Comparison of ENCODE assay signal across 18 cellular contexts in genomic region chr2:165901595-165901994, GRCh38. TPM values are rescaled to one million over a fixed set of nuclear protein-coding genes. Genes with fewer than 3 reads are reported as not detected.
DNase-seq lines count a peak whose midpoint lies in the region; ATAC-seq and TF ChIP-seq lines count a peak whose summit lies in the region.
"Had no signal": no experiment of that assay in that cellular context is flagged by ENCODE, and none has a peak within 500 bp of the region (broad histone marks: within the 10 kb centered on the region; RNA-seq: fewer than 3 reads in every experiment).

No MANE protein-coding gene starts in this region.

- ATAC-seq in HG02981 (IDR thresholded peaks at IDR 0.05; ENCODE audit: unreplicated experiment), result no peak
- ATAC-seq: GM23338, Panc1 had no signal

- H3K27me3 Mint-ChIP-seq in brain, result no peaks in the 10 kb centered on the region

- H3K4me1 ChIP-seq in neutrophil (ENCODE audit: control insufficient read depth in 1 of 2, insufficient read depth in 1 of 2, low read depth in 1 of 2, low read length in 1 of 2), result peaks cover 13 to 32% of the 10 kb centered on the region in 2 experiments

- H3K4me1 Mint-ChIP-seq in brain, result peaks cover 7% of the 10 kb centered on the region
- H3K4me1 Mint-ChIP-seq: GM23338 had no signal

- H3K27me3 ChIP-seq in neutrophil, result no peaks in the 10 kb centered on the region

- no peaks in the 10 kb centered on the region for H3K9me3 ChIP-seq in neutrophil

- H3K4me3 Mint-ChIP-seq in brain, result no peak overlapping the region
- H3K4me3 Mint-ChIP-seq: GM23338 had no signal

- peak overlapping the region; percentile 11 for H3K27ac ChIP-seq in neutrophil
- H3K27ac ChIP-seq: KMS-11 had no signal

- H3K36me3 Mint-ChIP-seq in brain, result peaks cover 72% of the 10 kb centered on the region

- TF ChIP-seq CTCF in AG09309 (IDR thresholded peaks at IDR 0.05; ENCODE audit: control insufficient read depth, insufficient read depth, low read depth, low read length, missing control alignments), result no peak
- TF ChIP-seq CTCF in LNCaP clone FGC (IDR thresholded peaks at IDR 0.05; ENCODE audit: control insufficient read depth, extremely low read depth, insufficient read depth), result no peak
- no peak for TF ChIP-seq CTCF in brain (conservative IDR thresholded peaks at IDR 0.05)
- no peak for TF ChIP-seq CTCF in neutrophil (IDR thresholded peaks at IDR 0.05)

- H3K36me3 ChIP-seq in neutrophil, result no peaks in the 10 kb centered on the region

- peak; percentile 38 for DNase-seq in AG09309 (ENCODE audit: low read depth)
- peak; percentile 55 for DNase-seq in LNCaP clone FGC (ENCODE audit: low read depth)
- no peak for DNase-seq in mucosa of gallbladder (ENCODE audit: low spot score)
- no peak for DNase-seq in SIG-M5 (lab: John Stamatoyannopoulos, UW)
- DNase-seq in DMS114 treated with DMSO at 0.1 percent for 48 hours (lab: John Stamatoyannopoulos, UW; ENCODE audit: unreplicated experiment), result no peak
- DNase-seq: DND-41, HCEC 1CT, NCI-H1417 treated with DMSO at 0.1 percent for 48 hours, NCI-H2029, NCI-H345, NCI-H524 treated with DMSO at 0.1 percent for 48 hours, SW 1271 had no signal

- H3K4me3 ChIP-seq in AG09309 (ENCODE audit: control insufficient read depth, low read depth, low read length), result no peak overlapping the region
- H3K4me3 ChIP-seq in LNCaP clone FGC (ENCODE audit: low read depth, low read length), result no peak overlapping the region
- no peak overlapping the region for H3K4me3 ChIP-seq in neutrophil (ENCODE audit: low read depth in 1 of 2, low read length in 1 of 2)
- H3K4me3 ChIP-seq: GM23338 had no signal

- peak overlapping the region in 3 of 5 experiments; percentile 3 to 38 (median 25) for H3K27ac Mint-ChIP-seq in brain
- H3K27ac Mint-ChIP-seq: GM23338 had no signal

- H3K9me3 Mint-ChIP-seq in brain, result peaks cover 0 to 11% (median 0%) of the 10 kb centered on the region in 5 experiments
- H3K9me3 Mint-ChIP-seq: GM23338 had no signal

RNA-seq across cellular contexts. Expression of gene TTC21B, which starts 52.0 kb away (rescaled TPM):
- 10.6 TPM for polyA plus RNA-seq in brain (ENCODE audit: insufficient read depth, low read depth, low replicate concordance)
- 17.4 TPM for total RNA-seq in mucosa of gallbladder

Comparison
In these comparisons a context has a peak if more than half of its experiments do, and no peak if none do; other contexts are left out.
1. DNase-seq: peak in AG09309 (single experiment) and LNCaP clone FGC (single experiment); none in mucosa of gallbladder (single experiment), SIG-M5 (single experiment) and DMS114 treated with DMSO at 0.1 percent for 48 hours (single experiment).